ENCODE assay signal across 2 cellular contexts in genomic region chr19:1884291-1884718, GRCh38.
TF ChIP-seq lines count a peak whose summit lies in the region.

No MANE protein-coding gene starts in this region.

TF ChIP-seq in SK-N-SH treated with all-trans-retinoic acid at 6 μM for 48 hours, 23 proteins besides CTCF, POLR2A, EP300 and RAD21:
- TF ChIP-seq TSHZ2 (CRISPR knock-in tag; IDR thresholded peaks at IDR 0.05) (no peak), TOX (CRISPR knock-in tag; IDR thresholded peaks at IDR 0.05; ENCODE audit: borderline replicate concordance) (no peak), ISL1 (CRISPR knock-in tag; IDR thresholded peaks at IDR 0.05) (no peak), ESRRG (CRISPR knock-in tag; IDR thresholded peaks at IDR 0.05) (no peak), OSR1 (CRISPR knock-in tag; IDR thresholded peaks at IDR 0.05) (no peak), RARB (CRISPR knock-in tag; IDR thresholded peaks at IDR 0.05) (no peak), ZNF8 (CRISPR knock-in tag; IDR thresholded peaks at IDR 0.05) (no peak), TCF4 (CRISPR knock-in tag; IDR thresholded peaks at IDR 0.05; ENCODE audit: borderline replicate concordance) (no peak), ARNTL (CRISPR knock-in tag; IDR thresholded peaks at IDR 0.05; ENCODE audit: borderline replicate concordance, low read depth) (no peak), PPARA (CRISPR knock-in tag; IDR thresholded peaks at IDR 0.05; ENCODE audit: borderline replicate concordance) (no peak), CSDC2 (CRISPR knock-in tag; IDR thresholded peaks at IDR 0.05) (no peak), CREB5 (CRISPR knock-in tag; IDR thresholded peaks at IDR 0.05; ENCODE audit: low read depth) (no peak), ZNF70 (CRISPR knock-in tag; IDR thresholded peaks at IDR 0.05) (no peak), GLIS3 (CRISPR knock-in tag; IDR thresholded peaks at IDR 0.05) (no peak), PATZ1 (CRISPR knock-in tag; IDR thresholded peaks at IDR 0.05; ENCODE audit: borderline replicate concordance) (no peak), ZFP3 (CRISPR knock-in tag; IDR thresholded peaks at IDR 0.05) (no peak)
- TF ChIP-seq, protein P1, sequence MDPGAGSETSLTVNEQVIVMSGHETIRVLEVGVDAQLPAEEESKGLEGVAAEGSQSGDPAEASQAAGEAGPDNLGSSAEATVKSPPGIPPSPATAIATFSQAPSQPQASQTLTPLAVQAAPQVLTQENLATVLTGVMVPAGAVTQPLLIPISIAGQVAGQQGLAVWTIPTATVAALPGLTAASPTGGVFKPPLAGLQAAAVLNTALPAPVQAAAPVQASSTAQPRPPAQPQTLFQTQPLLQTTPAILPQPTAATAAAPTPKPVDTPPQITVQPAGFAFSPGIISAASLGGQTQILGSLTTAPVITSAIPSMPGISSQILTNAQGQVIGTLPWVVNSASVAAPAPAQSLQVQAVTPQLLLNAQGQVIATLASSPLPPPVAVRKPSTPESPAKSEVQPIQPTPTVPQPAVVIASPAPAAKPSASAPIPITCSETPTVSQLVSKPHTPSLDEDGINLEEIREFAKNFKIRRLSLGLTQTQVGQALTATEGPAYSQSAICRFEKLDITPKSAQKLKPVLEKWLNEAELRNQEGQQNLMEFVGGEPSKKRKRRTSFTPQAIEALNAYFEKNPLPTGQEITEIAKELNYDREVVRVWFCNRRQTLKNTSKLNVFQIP (CRISPR knock-in tag; IDR thresholded peaks at IDR 0.05; ENCODE audit: borderline replicate concordance, low read depth), result no peak

TF ChIP-seq in H1, 55 proteins besides CTCF, POLR2A, EP300 and RAD21:
- TF ChIP-seq SIN3A (conservative IDR thresholded peaks at IDR 0.05 in 1 of 2, IDR thresholded peaks at IDR 0.05 in 1 of 2; ENCODE audit: low read depth in 1 of 2, low read length in 2 of 2) (0 out of 4 replicates have a peak, but pooled peaks of 1 of the 2 experiments have one; percentile 37), CBX5 (IDR thresholded peaks at IDR 0.05; ENCODE audit: low read depth, low read length) (no peak)
